Comparison of ENCODE assay signal across 5 cellular contexts in the genomic region with DNA sequence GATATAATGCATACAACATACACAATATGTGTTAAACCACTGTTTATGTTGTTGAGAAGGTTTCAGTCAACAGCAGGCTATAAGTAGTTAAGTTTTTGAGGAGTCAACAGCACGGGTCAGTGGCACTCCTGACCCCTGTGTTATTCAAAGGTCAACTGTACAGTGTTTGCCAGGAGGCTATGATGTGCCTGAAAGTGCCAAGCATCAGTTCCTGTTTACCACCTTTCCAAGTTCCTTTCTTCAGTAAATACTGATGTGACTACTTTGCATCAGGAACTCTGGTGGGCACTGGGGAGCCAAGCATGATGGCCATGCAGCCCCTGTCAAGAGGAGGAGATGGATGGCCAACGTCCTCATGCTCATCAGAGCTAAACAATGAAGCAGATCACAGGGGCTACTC.
"Had no signal": no experiment of that assay in that cellular context is flagged by ENCODE, and none has a peak within 500 bp of the region (broad histone marks: within the 10 kb centered on the region; RNA-seq: fewer than 3 reads in every experiment).

No MANE protein-coding gene starts in this region.

- H3K4me3 Mint-ChIP-seq: IgD-negative memory B cell had no signal

- H3K36me3 ChIP-seq: HAP-1 had no signal

- H3K36me3 Mint-ChIP-seq: IgD-negative memory B cell had no signal

- H3K9me3 ChIP-seq: HAP-1 had no signal

- H3K27ac Mint-ChIP-seq: IgD-negative memory B cell had no signal

- H3K9ac ChIP-seq: GM23248 had no signal

- H3K4me1 ChIP-seq: HAP-1 had no signal

- H3K27ac ChIP-seq: GM23248 had no signal

- H3K4me1 Mint-ChIP-seq: IgD-negative memory B cell had no signal

- H3K4me3 ChIP-seq: GM23248, HAP-1 had no signal

- DNase-seq: GM23248, GOT3, H7 had no signal
